Comparison of ENCODE assay signal across 1 cellular context in the genomic region with DNA sequence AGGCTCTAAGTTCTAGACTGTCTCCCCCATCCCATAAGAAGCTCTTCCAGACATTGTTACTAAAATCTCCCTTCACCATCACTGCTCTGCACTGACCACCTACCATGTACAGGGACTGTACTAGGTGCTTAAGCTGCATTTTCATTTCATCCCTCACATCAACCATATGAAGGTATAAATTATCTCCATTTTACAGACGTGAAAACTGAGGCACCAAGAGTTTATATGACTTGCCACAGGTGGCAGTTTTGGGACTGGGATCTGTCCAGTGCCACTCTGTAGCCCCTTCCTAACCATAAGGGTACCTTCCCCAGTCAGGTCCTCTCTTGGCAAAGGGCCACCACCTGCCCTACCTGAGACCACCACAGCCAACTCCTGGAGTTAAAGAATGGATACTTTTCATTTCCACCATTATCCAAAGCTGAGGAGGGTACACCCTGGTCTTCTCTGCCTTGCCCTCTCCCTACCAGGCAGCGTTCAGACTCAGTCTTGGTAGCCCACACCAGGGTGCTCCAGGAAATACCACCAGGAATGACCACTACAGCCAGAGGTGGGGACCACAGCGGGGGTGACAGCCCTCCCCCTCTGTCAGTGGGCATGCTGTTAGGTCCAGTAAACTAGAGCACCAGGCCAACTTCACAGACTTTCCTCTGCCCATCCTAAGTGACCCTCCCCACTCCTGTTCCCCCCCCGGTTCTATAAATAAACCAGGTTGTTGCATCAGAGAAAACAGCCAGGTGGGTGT.
TF ChIP-seq lines count a peak whose summit lies in the region.

No MANE protein-coding gene starts in this region.

TF ChIP-seq in HepG2, 621 proteins besides CTCF, POLR2A, EP300 and RAD21 (continues in another document):
- TF ChIP-seq, protein P1, sequence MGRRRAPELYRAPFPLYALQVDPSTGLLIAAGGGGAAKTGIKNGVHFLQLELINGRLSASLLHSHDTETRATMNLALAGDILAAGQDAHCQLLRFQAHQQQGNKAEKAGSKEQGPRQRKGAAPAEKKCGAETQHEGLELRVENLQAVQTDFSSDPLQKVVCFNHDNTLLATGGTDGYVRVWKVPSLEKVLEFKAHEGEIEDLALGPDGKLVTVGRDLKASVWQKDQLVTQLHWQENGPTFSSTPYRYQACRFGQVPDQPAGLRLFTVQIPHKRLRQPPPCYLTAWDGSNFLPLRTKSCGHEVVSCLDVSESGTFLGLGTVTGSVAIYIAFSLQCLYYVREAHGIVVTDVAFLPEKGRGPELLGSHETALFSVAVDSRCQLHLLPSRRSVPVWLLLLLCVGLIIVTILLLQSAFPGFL (CRISPR knock-in tag; IDR thresholded peaks at IDR 0.05) = no peak
- TF ChIP-seq CAMTA2 (CRISPR knock-in tag; IDR thresholded peaks at IDR 0.05; ENCODE audit: borderline replicate concordance) (no peak), RBFOX2 (IDR thresholded peaks at IDR 0.05; ENCODE audit: low read depth, low read length) (no peak), ZNF589 (CRISPR knock-in tag; conservative IDR thresholded peaks at IDR 0.05) (no peak), PRMT3 (CRISPR knock-in tag; IDR thresholded peaks at IDR 0.05; ENCODE audit: borderline replicate concordance, low read depth) (no peak), ZNF652 (CRISPR knock-in tag; IDR thresholded peaks at IDR 0.05; ENCODE audit: borderline replicate concordance, low read depth) (no peak), U2AF2 (IDR thresholded peaks at IDR 0.05; ENCODE audit: low read depth, low read length) (no peak), ARID2 (CRISPR knock-in tag; IDR thresholded peaks at IDR 0.05; ENCODE audit: borderline replicate concordance) (no peak), ZNF773 (CRISPR knock-in tag; IDR thresholded peaks at IDR 0.05; ENCODE audit: borderline replicate concordance) (no peak), ZNF12 (CRISPR knock-in tag; IDR thresholded peaks at IDR 0.05) (no peak), POLR2AphosphoS2 (IDR thresholded peaks at IDR 0.05; ENCODE audit: low read depth, low read length) (no peak), HNRNPUL1 (IDR thresholded peaks at IDR 0.05; ENCODE audit: low read depth, low read length) (no peak), RAD51 (IDR thresholded peaks at IDR 0.05; ENCODE audit: borderline replicate concordance) (no peak), CEBPB (IDR thresholded peaks at IDR 0.05; ENCODE audit: borderline replicate concordance, low read depth, low read length) (no peak), ZNF333 (CRISPR knock-in tag; IDR thresholded peaks at IDR 0.05; ENCODE audit: borderline replicate concordance) (no peak), ZBTB43 (CRISPR knock-in tag; conservative IDR thresholded peaks at IDR 0.05) (no peak), TERF1 (CRISPR knock-in tag; IDR thresholded peaks at IDR 0.05) (no peak), ZNF629 (CRISPR knock-in tag; conservative IDR thresholded peaks at IDR 0.05) (peak; percentile 92), PATZ1 (CRISPR knock-in tag; IDR thresholded peaks at IDR 0.05) (peak; percentile 28; the same call in 1 of the 2 replicates), PHF21A (CRISPR knock-in tag; IDR thresholded peaks at IDR 0.05) (no peak)
- TF ChIP-seq, protein P2, sequence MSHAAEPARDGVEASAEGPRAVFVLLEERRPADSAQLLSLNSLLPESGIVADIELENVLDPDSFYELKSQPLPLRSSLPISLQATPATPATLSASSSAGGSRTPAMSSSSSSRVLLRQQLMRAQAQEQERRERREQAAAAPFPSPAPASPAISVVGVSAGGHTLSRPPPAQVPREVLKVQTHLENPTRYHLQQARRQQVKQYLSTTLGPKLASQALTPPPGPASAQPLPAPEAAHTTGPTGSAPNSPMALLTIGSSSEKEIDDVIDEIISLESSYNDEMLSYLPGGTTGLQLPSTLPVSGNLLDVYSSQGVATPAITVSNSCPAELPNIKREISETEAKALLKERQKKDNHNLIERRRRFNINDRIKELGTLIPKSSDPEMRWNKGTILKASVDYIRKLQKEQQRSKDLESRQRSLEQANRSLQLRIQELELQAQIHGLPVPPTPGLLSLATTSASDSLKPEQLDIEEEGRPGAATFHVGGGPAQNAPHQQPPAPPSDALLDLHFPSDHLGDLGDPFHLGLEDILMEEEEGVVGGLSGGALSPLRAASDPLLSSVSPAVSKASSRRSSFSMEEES (CRISPR knock-in tag; IDR thresholded peaks at IDR 0.05) = no peak
- TF ChIP-seq, protein P3, sequence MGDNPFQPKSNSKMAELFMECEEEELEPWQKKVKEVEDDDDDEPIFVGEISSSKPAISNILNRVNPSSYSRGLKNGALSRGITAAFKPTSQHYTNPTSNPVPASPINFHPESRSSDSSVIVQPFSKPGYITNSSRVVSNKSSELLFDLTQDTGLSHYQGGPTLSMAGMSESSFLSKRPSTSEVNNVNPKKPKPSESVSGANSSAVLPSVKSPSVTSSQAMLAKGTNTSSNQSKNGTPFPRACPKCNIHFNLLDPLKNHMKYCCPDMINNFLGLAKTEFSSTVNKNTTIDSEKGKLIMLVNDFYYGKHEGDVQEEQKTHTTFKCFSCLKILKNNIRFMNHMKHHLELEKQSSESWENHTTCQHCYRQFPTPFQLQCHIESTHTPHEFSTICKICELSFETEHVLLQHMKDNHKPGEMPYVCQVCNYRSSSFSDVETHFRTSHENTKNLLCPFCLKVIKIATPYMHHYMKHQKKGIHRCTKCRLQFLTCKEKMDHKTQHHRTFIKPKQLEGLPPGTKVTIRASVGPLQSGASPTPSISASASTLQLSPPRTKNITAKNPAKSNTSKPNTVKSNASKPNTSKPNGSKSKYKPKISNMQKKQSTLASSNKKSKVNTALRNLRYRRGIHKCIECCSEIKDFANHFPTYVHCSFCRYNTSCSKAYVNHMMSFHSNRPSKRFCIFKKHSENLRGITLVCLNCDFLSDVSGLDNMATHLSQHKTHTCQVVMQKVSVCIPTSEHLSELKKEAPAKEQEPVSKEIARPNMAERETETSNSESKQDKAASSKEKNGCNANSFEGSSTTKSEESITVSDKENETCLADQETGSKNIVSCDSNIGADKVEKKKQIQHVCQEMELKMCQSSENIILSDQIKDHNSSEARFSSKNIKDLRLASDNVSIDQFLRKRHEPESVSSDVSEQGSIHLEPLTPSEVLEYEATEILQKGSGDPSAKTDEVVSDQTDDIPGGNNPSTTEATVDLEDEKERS (CRISPR knock-in tag; IDR thresholded peaks at IDR 0.05) = no peak
- TF ChIP-seq, protein P4, sequence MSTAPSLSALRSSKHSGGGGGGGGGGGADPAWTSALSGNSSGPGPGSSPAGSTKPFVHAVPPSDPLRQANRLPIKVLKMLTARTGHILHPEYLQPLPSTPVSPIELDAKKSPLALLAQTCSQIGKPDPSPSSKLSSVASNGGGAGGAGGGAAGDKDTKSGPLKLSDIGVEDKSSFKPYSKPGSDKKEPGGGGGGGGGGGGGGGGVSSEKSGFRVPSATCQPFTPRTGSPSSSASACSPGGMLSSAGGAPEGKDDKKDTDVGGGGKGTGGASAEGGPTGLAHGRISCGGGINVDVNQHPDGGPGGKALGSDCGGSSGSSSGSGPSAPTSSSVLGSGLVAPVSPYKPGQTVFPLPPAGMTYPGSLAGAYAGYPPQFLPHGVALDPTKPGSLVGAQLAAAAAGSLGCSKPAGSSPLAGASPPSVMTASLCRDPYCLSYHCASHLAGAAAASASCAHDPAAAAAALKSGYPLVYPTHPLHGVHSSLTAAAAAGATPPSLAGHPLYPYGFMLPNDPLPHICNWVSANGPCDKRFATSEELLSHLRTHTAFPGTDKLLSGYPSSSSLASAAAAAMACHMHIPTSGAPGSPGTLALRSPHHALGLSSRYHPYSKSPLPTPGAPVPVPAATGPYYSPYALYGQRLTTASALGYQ (CRISPR knock-in tag; IDR thresholded peaks at IDR 0.05) = no peak
- TF ChIP-seq, protein P5, sequence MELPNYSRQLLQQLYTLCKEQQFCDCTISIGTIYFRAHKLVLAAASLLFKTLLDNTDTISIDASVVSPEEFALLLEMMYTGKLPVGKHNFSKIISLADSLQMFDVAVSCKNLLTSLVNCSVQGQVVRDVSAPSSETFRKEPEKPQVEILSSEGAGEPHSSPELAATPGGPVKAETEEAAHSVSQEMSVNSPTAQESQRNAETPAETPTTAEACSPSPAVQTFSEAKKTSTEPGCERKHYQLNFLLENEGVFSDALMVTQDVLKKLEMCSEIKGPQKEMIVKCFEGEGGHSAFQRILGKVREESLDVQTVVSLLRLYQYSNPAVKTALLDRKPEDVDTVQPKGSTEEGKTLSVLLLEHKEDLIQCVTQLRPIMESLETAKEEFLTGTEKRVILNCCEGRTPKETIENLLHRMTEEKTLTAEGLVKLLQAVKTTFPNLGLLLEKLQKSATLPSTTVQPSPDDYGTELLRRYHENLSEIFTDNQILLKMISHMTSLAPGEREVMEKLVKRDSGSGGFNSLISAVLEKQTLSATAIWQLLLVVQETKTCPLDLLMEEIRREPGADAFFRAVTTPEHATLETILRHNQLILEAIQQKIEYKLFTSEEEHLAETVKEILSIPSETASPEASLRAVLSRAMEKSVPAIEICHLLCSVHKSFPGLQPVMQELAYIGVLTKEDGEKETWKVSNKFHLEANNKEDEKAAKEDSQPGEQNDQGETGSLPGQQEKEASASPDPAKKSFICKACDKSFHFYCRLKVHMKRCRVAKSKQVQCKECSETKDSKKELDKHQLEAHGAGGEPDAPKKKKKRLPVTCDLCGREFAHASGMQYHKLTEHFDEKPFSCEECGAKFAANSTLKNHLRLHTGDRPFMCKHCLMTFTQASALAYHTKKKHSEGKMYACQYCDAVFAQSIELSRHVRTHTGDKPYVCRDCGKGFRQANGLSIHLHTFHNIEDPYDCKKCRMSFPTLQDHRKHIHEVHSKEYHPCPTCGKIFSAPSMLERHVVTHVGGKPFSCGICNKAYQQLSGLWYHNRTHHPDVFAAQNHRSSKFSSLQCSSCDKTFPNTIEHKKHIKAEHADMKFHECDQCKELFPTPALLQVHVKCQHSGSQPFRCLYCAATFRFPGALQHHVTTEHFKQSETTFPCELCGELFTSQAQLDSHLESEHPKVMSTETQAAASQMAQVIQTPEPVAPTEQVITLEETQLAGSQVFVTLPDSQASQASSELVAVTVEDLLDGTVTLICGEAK (IDR thresholded peaks at IDR 0.05) = no peak
- TF ChIP-seq, protein P5 (CRISPR knock-in tag; IDR thresholded peaks at IDR 0.05) = no peak
- TF ChIP-seq, protein P6, sequence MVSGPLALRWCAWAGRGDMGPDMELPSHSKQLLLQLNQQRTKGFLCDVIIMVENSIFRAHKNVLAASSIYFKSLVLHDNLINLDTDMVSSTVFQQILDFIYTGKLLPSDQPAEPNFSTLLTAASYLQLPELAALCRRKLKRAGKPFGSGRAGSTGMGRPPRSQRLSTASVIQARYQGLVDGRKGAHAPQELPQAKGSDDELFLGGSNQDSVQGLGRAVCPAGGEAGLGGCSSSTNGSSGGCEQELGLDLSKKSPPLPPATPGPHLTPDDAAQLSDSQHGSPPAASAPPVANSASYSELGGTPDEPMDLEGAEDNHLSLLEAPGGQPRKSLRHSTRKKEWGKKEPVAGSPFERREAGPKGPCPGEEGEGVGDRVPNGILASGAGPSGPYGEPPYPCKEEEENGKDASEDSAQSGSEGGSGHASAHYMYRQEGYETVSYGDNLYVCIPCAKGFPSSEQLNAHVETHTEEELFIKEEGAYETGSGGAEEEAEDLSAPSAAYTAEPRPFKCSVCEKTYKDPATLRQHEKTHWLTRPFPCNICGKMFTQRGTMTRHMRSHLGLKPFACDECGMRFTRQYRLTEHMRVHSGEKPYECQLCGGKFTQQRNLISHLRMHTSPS (CRISPR knock-in tag; IDR thresholded peaks at IDR 0.05; ENCODE audit: low read depth) = no peak
